8 cellular contexts compared by ENCODE assay signal in the genomic region with DNA sequence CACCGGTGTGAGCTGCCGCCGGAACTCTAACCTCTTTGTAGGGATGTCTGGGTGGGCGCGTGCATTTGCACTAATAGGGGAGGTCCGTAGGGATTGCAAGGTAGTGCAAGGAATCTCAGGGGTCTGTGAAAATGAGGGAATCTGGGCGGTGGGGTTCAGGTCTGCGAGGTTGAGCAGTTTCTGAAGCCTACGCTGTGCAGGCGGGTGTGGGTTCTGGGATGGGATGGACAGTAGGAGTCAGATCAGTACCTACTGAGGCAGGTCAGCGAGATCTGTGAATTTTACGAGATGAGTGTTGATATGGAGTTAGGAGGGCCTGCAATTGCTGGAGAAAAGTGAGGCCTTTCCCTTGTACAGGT.
DNase-seq lines count a peak whose midpoint lies in the region; ATAC-seq and TF ChIP-seq lines count a peak whose summit lies in the region.

No MANE protein-coding gene starts in this region.

- H3K36me3 ChIP-seq in mucosa of rectum (ENCODE audit: control insufficient read depth in 2 of 2, insufficient read depth in 2 of 2, low read length in 2 of 2) = no peaks in the 10 kb centered on the region

- peak overlapping the region; percentile 99 for H3K4me3 ChIP-seq in AG04449 (ENCODE audit: low read depth, low read length)
- peak overlapping the region; percentile 73 to 76 for H3K4me3 ChIP-seq in cardiac fibroblast (replicated peaks in 1 of 2; ENCODE audit: low read depth in 2 of 2, low read length in 2 of 2)
- peak overlapping the region; percentile 85 to 99 for H3K4me3 ChIP-seq in mucosa of rectum (ENCODE audit: low read length in 2 of 2)

- peak; percentile 4 for ATAC-seq in HG03439 (IDR thresholded peaks at IDR 0.05; ENCODE audit: unreplicated experiment)
- ATAC-seq in GM18867 (IDR thresholded peaks at IDR 0.05; ENCODE audit: unreplicated experiment) = no peak

- POLR2A ChIA-PET in AG04449 (lab: Yijun Ruan, JAX) = no interaction called here

- H3K27ac ChIP-seq in mucosa of rectum (ENCODE audit: low read depth in 2 of 2, low read length in 2 of 2) = peak overlapping the region; percentile 96

- DNase-seq in AG04449 (ENCODE audit: low read depth, low spot score) = no peak
- no peak for DNase-seq in cardiac fibroblast (ENCODE audit: low read depth in 2 of 2)
- no peak for DNase-seq in iPS-NIHi11 (ENCODE audit: low spot score)
- no peak for DNase-seq in T1000 (lab: John Stamatoyannopoulos, UW)
- DNase-seq in COLO829 (ENCODE audit: low spot score) = no peak

- H3K27me3 ChIP-seq in mucosa of rectum (ENCODE audit: control insufficient read depth in 2 of 2, insufficient read depth in 2 of 2, low read length in 2 of 2) = no peaks in the 10 kb centered on the region

- H3K9me3 ChIP-seq in mucosa of rectum (ENCODE audit: control insufficient read depth in 2 of 2, low read length in 2 of 2) = no peaks in the 10 kb centered on the region

- H3K9ac ChIP-seq in mucosa of rectum (ENCODE audit: low read depth in 1 of 2, low read length in 2 of 2) = peak overlapping the region; percentile 70 to 86

- CTCF ChIA-PET in AG04449 (lab: Yijun Ruan, JAX) = interaction anchor here (0.8 to 15.9 kb wide), 29 partner anchors 10 to 632 kb away, joined by 3 to 181 read pairs (median 5); partner anchors contain the start of genes PIGO and UNC13B

- TF ChIP-seq CTCF in AG04449 (IDR thresholded peaks at IDR 0.05; ENCODE audit: insufficient read depth, low read length, missing control alignments) (peak; percentile 0), cardiac fibroblast (IDR thresholded peaks at IDR 0.05; ENCODE audit: low read depth, low read length) (no peak)

- peaks cover 39 to 41% of the 10 kb centered on the region in 2 donors for H3K4me1 ChIP-seq in mucosa of rectum (ENCODE audit: control insufficient read depth in 2 of 2, insufficient read depth in 2 of 2, low read length in 2 of 2)
